In the genomic region with DNA sequence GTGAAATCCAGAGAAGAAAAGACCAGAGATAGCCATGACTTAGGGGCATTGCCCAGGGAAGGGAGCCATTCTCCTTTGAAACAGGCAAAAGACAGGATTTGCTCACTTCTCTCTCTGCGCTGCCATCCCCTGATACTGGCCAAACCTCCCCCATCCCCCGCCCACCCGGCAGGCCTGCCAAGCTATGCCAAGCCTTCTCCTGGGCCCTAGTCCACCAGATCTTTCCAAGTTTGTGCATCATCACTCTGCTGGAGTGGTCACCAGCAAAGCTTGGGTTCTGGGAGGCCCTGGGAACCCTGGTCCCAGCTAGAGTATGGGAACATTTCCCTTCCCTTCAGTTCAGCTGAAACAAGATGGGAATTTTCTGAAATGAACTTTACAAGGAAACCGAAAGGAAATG, we compare ENCODE assay signal across 23 cellular contexts. TPM values are rescaled to one million over a fixed set of nuclear protein-coding genes. Genes with fewer than 3 reads are reported as not detected.
DNase-seq lines count a peak whose midpoint lies in the region; ATAC-seq and TF ChIP-seq lines count a peak whose summit lies in the region.
"Had no signal": no experiment of that assay in that cellular context is flagged by ENCODE, and none has a peak within 500 bp of the region (broad histone marks: within the 10 kb centered on the region; RNA-seq: fewer than 3 reads in every experiment).

No MANE protein-coding gene starts in this region.

- H4K20me1 ChIP-seq in GM23338 (replicated peaks; ENCODE audit: insufficient read depth) (no peaks in the 10 kb centered on the region), neural progenitor cell (ENCODE audit: low read depth) (peaks cover 18% of the 10 kb centered on the region)

- TF ChIP-seq CTCF in GM23338 (conservative IDR thresholded peaks at IDR 0.05; ENCODE audit: low read depth in 2 of 2): no peak
- TF ChIP-seq CTCF in endodermal cell (conservative IDR thresholded peaks at IDR 0.05): no peak
- TF ChIP-seq CTCF in neural progenitor cell (IDR thresholded peaks at IDR 0.05): no peak
- TF ChIP-seq CTCF in left lung (IDR thresholded peaks at IDR 0.05): no peak

- H3K4me3 Mint-ChIP-seq in GM23338: 0 out of 3 replicates have a peak overlapping the region, but pooled peaks have one; percentile 24
- H3K4me3 Mint-ChIP-seq in endodermal cell: no peak overlapping the region
- peak overlapping the region; percentile 43 for H3K4me3 Mint-ChIP-seq in neural progenitor cell
- H3K4me3 Mint-ChIP-seq: CD4-positive, alpha-beta T cell had no signal

- intact Hi-C loops in left lung (cut with DNase I): no loop called here

- H2AFZ ChIP-seq in GM23338 (no peak overlapping the region), neural progenitor cell (replicated peaks) (no peak overlapping the region)

- H3K9me3 ChIP-seq in MG63 (no peaks in the 10 kb centered on the region), endodermal cell (ENCODE audit: control insufficient read depth, low read length) (no peaks in the 10 kb centered on the region), neural progenitor cell (ENCODE audit: low read depth) (no peaks in the 10 kb centered on the region), left lung (no peaks in the 10 kb centered on the region)
- H3K9me3 ChIP-seq: BLaER1, Peyer's patch had no signal

- peak overlapping the region; percentile 40; the same call in 1 of the 2 replicates for H3K27ac Mint-ChIP-seq in GM23338
- H3K27ac Mint-ChIP-seq in endodermal cell: no peak overlapping the region
- H3K27ac Mint-ChIP-seq in neural progenitor cell: peak overlapping the region; percentile 91
- H3K27ac Mint-ChIP-seq: CD4-positive, alpha-beta T cell had no signal

- H3K4me3 ChIP-seq in GM23338: no peak overlapping the region
- no peak overlapping the region for H3K4me3 ChIP-seq in MG63
- no peak overlapping the region for H3K4me3 ChIP-seq in endodermal cell (ENCODE audit: low read length)
- no peak overlapping the region for H3K4me3 ChIP-seq in neural progenitor cell
- H3K4me3 ChIP-seq in left lung: no peak overlapping the region
- H3K4me3 ChIP-seq: BLaER1, GM12878, Peyer's patch had no signal

- no peaks in the 10 kb centered on the region for H3K9me2 ChIP-seq in GM23338 (ENCODE audit: insufficient read depth)

- no peaks in the 10 kb centered on the region for H3K79me2 ChIP-seq in GM23338 (replicated peaks; ENCODE audit: insufficient read depth)
- H3K79me2 ChIP-seq in neural progenitor cell (ENCODE audit: low read depth): no peaks in the 10 kb centered on the region

- H3K27me3 Mint-ChIP-seq in GM23338 (ENCODE audit: insufficient read depth, low read depth, poor library complexity) (peaks cover 11% of the 10 kb centered on the region), endodermal cell (ENCODE audit: insufficient read depth) (peaks cover 15% of the 10 kb centered on the region), neural progenitor cell (ENCODE audit: insufficient read depth, low read depth) (no peaks in the 10 kb centered on the region)
- H3K27me3 Mint-ChIP-seq: CD4-positive, alpha-beta T cell had no signal

- H3K9ac ChIP-seq in endodermal cell (ENCODE audit: extremely low read depth, low read length, poor library complexity, severe bottlenecking) (no peak overlapping the region), neural progenitor cell (no peak overlapping the region)
- H3K9ac ChIP-seq: BLaER1 had no signal

- H3K27me3 ChIP-seq in GM23338 (ENCODE audit: insufficient read depth): peaks cover 7% of the 10 kb centered on the region; the same call in 1 of the 2 replicates
- H3K27me3 ChIP-seq in MG63: no peaks in the 10 kb centered on the region
- H3K27me3 ChIP-seq in endodermal cell (ENCODE audit: control insufficient read depth, insufficient read depth, low read length, poor library complexity, severe bottlenecking): no peaks in the 10 kb centered on the region
- H3K27me3 ChIP-seq in neural progenitor cell: no peaks in the 10 kb centered on the region
- H3K27me3 ChIP-seq in left lung: no peaks in the 10 kb centered on the region
- H3K27me3 ChIP-seq: Peyer's patch had no signal

- H3F3A ChIP-seq in GM23338 (replicated peaks; ENCODE audit: low read depth): no peaks in the 10 kb centered on the region
- peaks cover 7% of the 10 kb centered on the region for H3F3A ChIP-seq in neural progenitor cell (ENCODE audit: low read depth)

- H3K36me3 ChIP-seq in GM23338 (ENCODE audit: insufficient read depth): no peaks in the 10 kb centered on the region
- no peaks in the 10 kb centered on the region for H3K36me3 ChIP-seq in MG63
- H3K36me3 ChIP-seq in endodermal cell (ENCODE audit: control insufficient read depth, insufficient read depth, low read length): no peaks in the 10 kb centered on the region
- no peaks in the 10 kb centered on the region for H3K36me3 ChIP-seq in neural progenitor cell
- H3K36me3 ChIP-seq in left lung: no peaks in the 10 kb centered on the region
- H3K36me3 ChIP-seq: Peyer's patch had no signal

- H3K4me2 ChIP-seq in GM23338 (peak overlapping the region; percentile 45; the same call in 1 of the 2 replicates), neural progenitor cell (peak overlapping the region; percentile 58)
- H3K4me2 ChIP-seq: BLaER1 had no signal

- H3K4me1 Mint-ChIP-seq in GM23338: peaks cover 41% of the 10 kb centered on the region
- peaks cover 11% of the 10 kb centered on the region for H3K4me1 Mint-ChIP-seq in endodermal cell
- peaks cover 54% of the 10 kb centered on the region for H3K4me1 Mint-ChIP-seq in neural progenitor cell

- H3K9me3 Mint-ChIP-seq in GM23338: no peaks in the 10 kb centered on the region; the same call in 2 of the 3 replicates
- peaks cover 48% of the 10 kb centered on the region for H3K9me3 Mint-ChIP-seq in endodermal cell
- H3K9me3 Mint-ChIP-seq in neural progenitor cell: peaks cover 5% of the 10 kb centered on the region
- H3K9me3 Mint-ChIP-seq: CD4-positive, alpha-beta T cell had no signal

- H3K27ac ChIP-seq in GM23338 (ENCODE audit: low read depth): no peak overlapping the region
- peak overlapping the region; percentile 82 for H3K27ac ChIP-seq in endodermal cell (ENCODE audit: low read depth, low read length)
- no peak overlapping the region for H3K27ac ChIP-seq in neural progenitor cell
- no peak overlapping the region for H3K27ac ChIP-seq in left lung
- H3K27ac ChIP-seq: BLaER1 had no signal

- 77 to 80% methylated on average over 1 to 4 of the region's 4 CpGs for WGBS in endodermal cell (ENCODE audit: insufficient coverage in 1 of 2, insufficient read length in 1 of 2), 2 experiments

- ATAC-seq in GM23338 (no peak), GM18519 (IDR thresholded peaks at IDR 0.05; ENCODE audit: low FRiP score, unreplicated experiment) (no peak), left lung (no peak)
- ATAC-seq: GM12878 had no signal

- H3K4me1 ChIP-seq in GM23338 (ENCODE audit: insufficient read depth): peaks cover 3% of the 10 kb centered on the region; the same call in 1 of the 2 replicates
- no peaks in the 10 kb centered on the region for H3K4me1 ChIP-seq in endodermal cell (ENCODE audit: control insufficient read depth, insufficient read depth, low read length)
- peaks cover 4% of the 10 kb centered on the region for H3K4me1 ChIP-seq in neural progenitor cell
- peaks cover 0 to 8% of the 10 kb centered on the region in 2 donors for H3K4me1 ChIP-seq in left lung

- H3K36me3 Mint-ChIP-seq in GM23338 (ENCODE audit: low read depth) (no peaks in the 10 kb centered on the region; the same call in 2 of the 3 replicates), endodermal cell (ENCODE audit: low read depth) (no peaks in the 10 kb centered on the region), neural progenitor cell (peaks cover 3% of the 10 kb centered on the region)

- DNase-seq in GM23338 (ENCODE audit: low spot score) (no peak), MG63 (peak; percentile 66), endodermal cell (no peak), neural progenitor cell (ENCODE audit: low spot score) (no peak), activated gamma-delta T cell treated with Interleukin-2 at 50 U/mL for 16 hours (no peak), pons (ENCODE audit: low spot score) (no peak), left lung (no peak)
- DNase-seq: CD4-positive, alpha-beta T cell; COR-L47; DMS 273 treated with DMSO at 0.1 percent for 48 hours; DMS79 treated with DMSO at 0.1 percent for 48 hours; KBM-7; NCI-H1092; NCI-H1436; NCI-H187 treated with DMSO at 0.1 percent for 48 hours; NCI-H2107; NCI-H510A; NK-92 treated with Interleukin-12 subunit alpha and Interleukin-12 subunit beta, amount 100 ng/mL, for 24 hours; Peyer's patch; Right ventricle myocardium superior had no signal

TF ChIP-seq in GM23338, 12 proteins besides CTCF, POLR2A, EP300 and RAD21 (continues in another document):
- TF ChIP-seq ZNF114 (CRISPR knock-in tag; IDR thresholded peaks at IDR 0.05) (no peak), NANOG (IDR thresholded peaks at IDR 0.05; ENCODE audit: borderline replicate concordance) (no peak)

RNA-seq across cellular contexts. Expression of a gene that starts 18.4 kb away (rescaled TPM):
- 2.7 and 5.7 TPM in 2 replicates for total RNA-seq in GM23338 (2014; rRNA removed; shearing (Covaris generic))
- 1.3 TPM in 2 replicates for polyA plus RNA-seq in GM23338 (2016; fragmentation: Nextera tagmentation; extraction: Ambion mirVana)
- total RNA-seq in MG63 (2014; rRNA removed; shearing (Covaris generic); ENCODE audit: low replicate concordance): 19.1 and 49.6 TPM in 2 replicates
- total RNA-seq in endodermal cell (10 to 100 TPM; 11.1 to 13.6 TPM), neural progenitor cell (ENCODE audit: low replicate concordance) (25.4 and 57.1 TPM in 2 replicates), left lung (10 to 100 TPM; 34.8 to 44.3 TPM)
- 71.6 TPM for polyA plus RNA-seq in endodermal cell (2013, experiment 1 of 2)
- 60.6 TPM for polyA plus RNA-seq in endodermal cell (2013, experiment 2 of 2)
